22 cellular contexts compared by ENCODE assay signal in the genomic region with DNA sequence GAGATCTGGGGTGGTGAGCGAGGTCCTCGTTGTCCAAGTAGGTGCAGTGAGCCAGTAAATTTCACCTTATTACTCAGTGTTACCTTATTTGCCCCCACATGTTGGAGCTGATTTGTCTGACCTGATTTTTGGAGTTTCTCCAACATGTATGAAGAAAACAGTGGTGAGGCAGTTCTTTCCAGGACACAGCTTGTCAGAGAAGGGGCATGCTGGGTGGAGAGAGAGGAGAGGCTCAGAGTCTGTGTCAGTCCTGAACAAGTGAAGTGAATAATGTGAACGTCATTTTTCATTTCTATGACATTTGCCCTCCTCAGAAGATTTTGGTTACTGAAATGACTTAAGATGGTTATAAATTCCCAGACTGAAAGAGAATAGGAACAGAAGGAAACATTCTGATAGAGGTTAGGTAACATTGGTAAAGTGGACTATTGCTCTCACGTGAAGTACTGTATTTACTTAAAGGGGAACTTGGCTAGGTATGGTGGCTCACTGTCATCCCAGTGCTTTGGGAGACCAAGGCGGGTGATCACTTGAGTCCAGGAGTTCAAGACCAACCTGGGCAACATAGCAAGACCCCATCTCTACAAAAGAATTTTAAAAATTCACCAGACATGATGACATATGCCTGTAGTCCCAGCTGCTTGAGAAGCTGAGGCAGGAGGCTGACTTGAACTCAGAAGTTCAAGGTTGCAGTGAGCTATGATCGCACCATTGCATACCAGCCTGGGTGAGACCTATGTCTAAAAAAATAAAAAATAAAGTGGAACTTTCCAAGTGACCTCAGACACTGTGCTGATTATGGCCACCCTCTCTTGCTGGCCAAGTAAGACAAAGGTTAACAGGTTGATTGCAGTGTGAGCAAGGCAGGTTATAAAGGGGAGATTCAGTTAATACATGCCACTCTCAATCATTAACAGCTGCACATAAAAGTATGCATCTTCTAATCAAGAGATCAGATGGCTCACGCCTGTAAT.
A peak's percentile ranks its signal among the peaks of the same experiment; 100 is the strongest.
DNase-seq lines count a peak whose midpoint lies in the region; ATAC-seq, FAIRE-seq and TF ChIP-seq lines count a peak whose summit lies in the region.
"Had no signal": no experiment of that assay in that cellular context is flagged by ENCODE, and none has a peak within 500 bp of the region (broad histone marks: within the 10 kb centered on the region; RNA-seq: fewer than 3 reads in every experiment).

No MANE protein-coding gene starts in this region.

- no peak for FAIRE-seq in A549 (lab: Jason Lieb, UNC)
- FAIRE-seq: A204.1, colon, TTC549 had no signal

- H3K9me3 ChIP-seq in A549: no peaks in the 10 kb centered on the region
- no peaks in the 10 kb centered on the region for H3K9me3 ChIP-seq in adrenal gland (replicated peaks in 1 of 3)
- H3K9me3 ChIP-seq in mucosa of descending colon: no peaks in the 10 kb centered on the region
- H3K9me3 ChIP-seq in HAP-1: no peaks in the 10 kb centered on the region
- H3K9me3 ChIP-seq: BLaER1 treated with 17β-estradiol and CSF1 and Interleukin-3, amounts not matched to agents 10 nM and 100 nM; upper lobe of right lung had no signal

- no peak overlapping the region for H3K27ac Mint-ChIP-seq in T-cell
- H3K27ac Mint-ChIP-seq: activated naive CD4-positive, alpha-beta T cell treated with anti-CD3 and anti-CD28 coated beads, Interleukin-2, amount 50 U/mL, for 24 hours; activated T-cell treated with anti-CD3 and anti-CD28 coated beads, Interleukin-2, amount 50 U/mL, for 72 hours; naive thymus-derived CD4-positive, alpha-beta T cell had no signal

- no peaks in the 10 kb centered on the region for H3K27me3 ChIP-seq in adrenal gland
- H3K27me3 ChIP-seq in HAP-1 (ENCODE audit: low read depth): no peaks in the 10 kb centered on the region
- H3K27me3 ChIP-seq: BLaER1 treated with 17β-estradiol and CSF1 and Interleukin-3, amounts not matched to agents 10 nM and 100 nM; upper lobe of right lung had no signal

- H3K4me1 Mint-ChIP-seq in T-cell: no peaks in the 10 kb centered on the region
- H3K4me1 Mint-ChIP-seq: activated naive CD4-positive, alpha-beta T cell treated with anti-CD3 and anti-CD28 coated beads, Interleukin-2, amount 50 U/mL, for 24 hours; naive thymus-derived CD4-positive, alpha-beta T cell had no signal

- H3K27ac ChIP-seq in A549 (peak overlapping the region; percentile 56 to 74; a peak in 5 of 6 replicates), adrenal gland (peak overlapping the region; percentile 62 to 91 (median 73))
- H3K27ac ChIP-seq: BLaER1 treated with 17β-estradiol and CSF1 and Interleukin-3, amounts not matched to agents 10 nM and 100 nM; upper lobe of right lung had no signal

- DNase-seq in A549 (ENCODE audit: low read depth in 1 of 2, low spot score in 1 of 2): no peak
- DNase-seq in adrenal gland: peak in 5 of 7 donors; percentile 42 to 69 (median 64)
- DNase-seq in mucosa of descending colon: peak in 1 of 3 donors; percentile 17
- DNase-seq in medulla oblongata (ENCODE audit: extremely low spot score): no peak
- no peak for DNase-seq in HAP-1 (ENCODE audit: low spot score in 2 of 2)
- DNase-seq in T-cell: no peak
- DNase-seq in stimulated activated CD4-positive, alpha-beta T cell treated with anti-CD3 and anti-CD28 coated beads, Interleukin-15, amount 100 ng/mL, for 24 hours: no peak
- DNase-seq: activated T-cell treated with anti-CD3 and anti-CD28 coated beads, Interleukin-2, amount 50 U/mL, for 72 hours; foreskin fibroblast; mesenchymal stem cell; naive thymus-derived CD4-positive, alpha-beta T cell; NCI-H1436; SIG-M5; stimulated activated CD4-positive, alpha-beta T cell treated with anti-CD3 and anti-CD28 coated beads, Interleukin-2, amount 100 ng/mL, for 48 hours; stimulated activated naive CD8-positive, alpha-beta T cell treated with anti-CD3 and anti-CD28 coated beads, Interleukin-15, Interleukin-2, amounts not matched to agents 100 U/mL and 50 U/mL, for 24 hours; upper lobe of right lung had no signal

- H3K9me3 Mint-ChIP-seq in T-cell: no peaks in the 10 kb centered on the region
- H3K9me3 Mint-ChIP-seq: activated naive CD4-positive, alpha-beta T cell treated with anti-CD3 and anti-CD28 coated beads, Interleukin-2, amount 50 U/mL, for 24 hours; activated T-cell treated with anti-CD3 and anti-CD28 coated beads, Interleukin-2, amount 50 U/mL, for 72 hours had no signal

- in situ Hi-C loops in HAP-1 (cut with MboI; ENCODE audit: low sequenced_read_pairs): no loop called here

- no peak overlapping the region for H3K4me3 Mint-ChIP-seq in T-cell
- H3K4me3 Mint-ChIP-seq: activated naive CD4-positive, alpha-beta T cell treated with anti-CD3 and anti-CD28 coated beads, Interleukin-2, amount 50 U/mL, for 24 hours; activated T-cell treated with anti-CD3 and anti-CD28 coated beads, Interleukin-2, amount 50 U/mL, for 72 hours; naive thymus-derived CD4-positive, alpha-beta T cell had no signal

- POLR2A ChIA-PET in A549 (lab: Yijun Ruan, JAX): no interaction called here
- POLR2A ChIA-PET in T-cell (lab: Charles Lee): no interaction called here

- H3K4me2 ChIP-seq in A549: no peak overlapping the region
- H3K4me2 ChIP-seq: BLaER1 treated with 17β-estradiol and CSF1 and Interleukin-3, amounts not matched to agents 10 nM and 100 nM had no signal

- no peak for TF ChIP-seq EP300 in A549 (IDR thresholded peaks at IDR 0.05)

- H3K36me3 ChIP-seq in adrenal gland (replicated peaks in 1 of 2): no peaks in the 10 kb centered on the region
- H3K36me3 ChIP-seq in mucosa of descending colon (ENCODE audit: low read depth): no peaks in the 10 kb centered on the region
- H3K36me3 ChIP-seq in HAP-1 (replicated peaks): no peaks in the 10 kb centered on the region
- H3K36me3 ChIP-seq: BLaER1 treated with 17β-estradiol and CSF1 and Interleukin-3, amounts not matched to agents 10 nM and 100 nM; upper lobe of right lung had no signal

- intact Hi-C loops in adrenal gland (cut with DNase I) (no loop called here), mucosa of descending colon (cut with DNase I, micrococcal nuclease) (no loop called here)

- no peak overlapping the region for H3K4me3 ChIP-seq in A549
- H3K4me3 ChIP-seq in adrenal gland: no peak overlapping the region
- H3K4me3 ChIP-seq in mucosa of descending colon: no peak overlapping the region
- no peak overlapping the region for H3K4me3 ChIP-seq in HAP-1
- H3K4me3 ChIP-seq: BLaER1 treated with 17β-estradiol and CSF1 and Interleukin-3, amounts not matched to agents 10 nM and 100 nM; upper lobe of right lung had no signal

- 81% methylated on average over 7 of the region's 7 CpGs for WGBS in A549 (ENCODE audit: missing lambda C conversion rate)
- WGBS in adrenal gland, 4 donors: 72 to 78% (median 73%) methylated on average over 7 of the region's 7 CpGs

- no peak for TF ChIP-seq CTCF in A549 (IDR thresholded peaks at IDR 0.05)
- no peak for TF ChIP-seq CTCF in adrenal gland (IDR thresholded peaks at IDR 0.05)
- TF ChIP-seq CTCF in mucosa of descending colon (IDR thresholded peaks at IDR 0.05): no peak

- H3K4me1 ChIP-seq in A549: peaks cover 34% of the 10 kb centered on the region
- peaks cover 33 to 40% of the 10 kb centered on the region in 2 donors for H3K4me1 ChIP-seq in adrenal gland (replicated peaks in 1 of 2)
- H3K4me1 ChIP-seq in mucosa of descending colon (ENCODE audit: low read depth): no peaks in the 10 kb centered on the region
- no peaks in the 10 kb centered on the region for H3K4me1 ChIP-seq in HAP-1
- H3K4me1 ChIP-seq: upper lobe of right lung had no signal

- TF ChIP-seq POLR2A in A549 (IDR thresholded peaks at IDR 0.05; ENCODE audit: low read length) (no peak), adrenal gland (IDR thresholded peaks at IDR 0.05) (no peak)

- TF ChIP-seq RAD21 in A549 (conservative IDR thresholded peaks at IDR 0.05 in 1 of 2, IDR thresholded peaks at IDR 0.05 in 1 of 2): no peak

- peaks cover 6 to 16% of the 10 kb centered on the region in 2 donors for H3K27me3 Mint-ChIP-seq in T-cell

- H3K36me3 Mint-ChIP-seq in T-cell: no peaks in the 10 kb centered on the region
- H3K36me3 Mint-ChIP-seq: activated naive CD4-positive, alpha-beta T cell treated with anti-CD3 and anti-CD28 coated beads, Interleukin-2, amount 50 U/mL, for 24 hours; naive thymus-derived CD4-positive, alpha-beta T cell had no signal

- ATAC-seq in A549: peak in 1 of 2 experiments; percentile 36; a peak in 1 of 6 replicates
- ATAC-seq in esophagus mucosa: peak; percentile 55
- peak; percentile 58 for ATAC-seq in mucosa of descending colon
- no peak for ATAC-seq in T-cell (replicated peaks in 1 of 4)
- ATAC-seq: activated T-cell treated with anti-CD3 and anti-CD28 coated beads, Interleukin-2, amount 50 U/mL, for 72 hours; naive thymus-derived CD4-positive, alpha-beta T cell; stimulated activated naive CD8-positive, alpha-beta T cell treated with anti-CD3 and anti-CD28 coated beads, Interleukin-15, Interleukin-2, amounts not matched to agents 100 U/mL and 50 U/mL, for 24 hours; upper lobe of right lung had no signal

- CTCF ChIA-PET in A549 (lab: Yijun Ruan, JAX) (no interaction called here), T-cell (lab: Charles Lee) (no interaction called here)

TF ChIP-seq in A549, 52 proteins besides CTCF, POLR2A, EP300 and RAD21:
- TF ChIP-seq HDAC2 (IDR thresholded peaks at IDR 0.05): no peak
- TF ChIP-seq TFCP2L1 (CRISPR knock-in tag; IDR thresholded peaks at IDR 0.05): no peak

Comparison
In these comparisons a context has a peak if more than half of its experiments do, and no peak if none do; other contexts are left out.
1. ATAC-seq: peak in esophagus mucosa (single experiment) and mucosa of descending colon (single experiment); none in T-cell (0 of 4).
2. DNase-seq: peak in adrenal gland (5 of 7); none in A549 (0 of 2), medulla oblongata (single experiment), HAP-1 (0 of 2), T-cell (0 of 34) and stimulated activated CD4-positive, alpha-beta T cell treated with anti-CD3 and anti-CD28 coated beads, Interleukin-15, amount 100 ng/mL, for 24 hours (single experiment).